Comparison of ENCODE assay signal across 14 cellular contexts in genomic region chr1:225825606-225826005, GRCh38. TPM values are rescaled to one million over a fixed set of nuclear protein-coding genes. Genes with fewer than 3 reads are reported as not detected.
DNase-seq lines count a peak whose midpoint lies in the region; ATAC-seq and TF ChIP-seq lines count a peak whose summit lies in the region.
"Had no signal": no experiment of that assay in that cellular context is flagged by ENCODE, and none has a peak within 500 bp of the region (broad histone marks: within the 10 kb centered on the region; RNA-seq: fewer than 3 reads in every experiment).

No MANE protein-coding gene starts in this region.

- intact Hi-C loops in right cardiac atrium (cut with DNase I) (no loop called here), gastrocnemius medialis (cut with DNase I; ENCODE audit: low total_unique reads) (no loop called here)

- no peak for TF ChIP-seq POLR2A in gastrocnemius medialis (IDR thresholded peaks at IDR 0.05)

- 52% methylated on average over 7 of the region's 7 CpGs for WGBS in right cardiac atrium

- H3K27ac ChIP-seq in right cardiac atrium (ENCODE audit: low read length) (no peak overlapping the region), gastrocnemius medialis (peak overlapping the region in 3 of 4 donors; percentile 29 to 67 (median 49))
- H3K27ac ChIP-seq: SK-N-MC, suprapubic skin had no signal

- in situ Hi-C loops in gastrocnemius medialis (cut with MboI; ENCODE audit: low sequenced_read_pairs in 4 of 4), result no loop called here

- H3K4me3 ChIP-seq in right cardiac atrium (ENCODE audit: low read length), result no peak overlapping the region
- no peak overlapping the region for H3K4me3 ChIP-seq in gastrocnemius medialis
- H3K4me3 ChIP-seq: SK-N-MC, suprapubic skin had no signal

- DNase-seq in Kasumi-1 (lab: John Stamatoyannopoulos, UW), result peak; percentile 18 to 39
- peak; percentile 49 for DNase-seq in NCI-H774 (lab: John Stamatoyannopoulos, UW)
- DNase-seq in right cardiac atrium, result no peak
- DNase-seq in gastrocnemius medialis, result peak in 1 of 2 donors; percentile 8
- DNase-seq in activated naive CD4-positive, alpha-beta T cell treated with anti-CD3 and anti-CD28 coated beads, Interleukin-2, amount 50 U/mL, for 72 hours (ENCODE audit: low spot score in 2 of 2), result no peak
- no peak for DNase-seq in amygdala (lab: John Stamatoyannopoulos, UW)
- DNase-seq: activated CD4-positive, CD25-positive, alpha-beta regulatory T cell treated with anti-CD3 and anti-CD28 coated beads, Interleukin-2, amount 50 U/mL, for 72 hours; activated T-cell treated with anti-CD3 and anti-CD28 coated beads, Interleukin-2, amount 50 U/mL, for 1 hour; CD4-positive, alpha-beta memory T cell; midbrain had no signal

- no peaks in the 10 kb centered on the region for H3K9me3 Mint-ChIP-seq in activated naive CD4-positive, alpha-beta T cell treated with anti-CD3 and anti-CD28 coated beads, Interleukin-2, amount 50 U/mL, for 72 hours
- H3K9me3 Mint-ChIP-seq: CD4-positive, alpha-beta memory T cell had no signal

- H3K27me3 ChIP-seq in right cardiac atrium (ENCODE audit: control insufficient read depth, insufficient read depth) (no peaks in the 10 kb centered on the region), gastrocnemius medialis (no peaks in the 10 kb centered on the region)
- H3K27me3 ChIP-seq: suprapubic skin had no signal

- H3K36me3 ChIP-seq in gastrocnemius medialis, result peaks cover 0 to 7% of the 10 kb centered on the region in 2 donors

- no peaks in the 10 kb centered on the region for H3K9me3 ChIP-seq in right cardiac atrium (ENCODE audit: control insufficient read depth, low read length)
- H3K9me3 ChIP-seq in gastrocnemius medialis, result no peaks in the 10 kb centered on the region
- H3K9me3 ChIP-seq: suprapubic skin had no signal

- no peak overlapping the region for H3K27ac Mint-ChIP-seq in activated naive CD4-positive, alpha-beta T cell treated with anti-CD3 and anti-CD28 coated beads, Interleukin-2, amount 50 U/mL, for 72 hours

- H3K4me1 ChIP-seq in right cardiac atrium (ENCODE audit: control insufficient read depth, insufficient read depth, low read length), result peaks cover 12% of the 10 kb centered on the region
- H3K4me1 ChIP-seq in gastrocnemius medialis, result peaks cover 52 to 66% of the 10 kb centered on the region in 2 donors

- no peaks in the 10 kb centered on the region for H3K36me3 Mint-ChIP-seq in activated naive CD4-positive, alpha-beta T cell treated with anti-CD3 and anti-CD28 coated beads, Interleukin-2, amount 50 U/mL, for 72 hours
- H3K36me3 Mint-ChIP-seq: CD4-positive, alpha-beta memory T cell had no signal

- no peak for TF ChIP-seq CTCF in gastrocnemius medialis (IDR thresholded peaks at IDR 0.05 in 4 of 5, conservative IDR thresholded peaks at IDR 0.05 in 1 of 5)

- peak; percentile 20 to 44 for ATAC-seq in right cardiac atrium
- ATAC-seq in gastrocnemius medialis, result no peak
- no peak for ATAC-seq in activated naive CD4-positive, alpha-beta T cell treated with anti-CD3 and anti-CD28 coated beads, Interleukin-2, amount 50 U/mL, for 72 hours
- ATAC-seq in GM18870 (IDR thresholded peaks at IDR 0.05; ENCODE audit: unreplicated experiment), result no peak
- no peak for ATAC-seq in HG02678 (IDR thresholded peaks at IDR 0.05; ENCODE audit: unreplicated experiment)

RNA-seq across cellular contexts. Expression of gene EPHX1, which starts 15.7 kb away (rescaled TPM):
- total RNA-seq in right cardiac atrium (10 to 100 TPM; 47.3 to 65.0 (median 56.8) TPM), gastrocnemius medialis (100 to 1,000 TPM in 2 of 4 donors, 10 to 100 TPM in 2; 65.7 to 155 (median 108) TPM)
- 54.0 TPM for polyA plus RNA-seq in right cardiac atrium
- total RNA-seq in activated naive CD4-positive, alpha-beta T cell treated with anti-CD3 and anti-CD28 coated beads, Interleukin-2, amount 50 U/mL, for 72 hours, result 1 to 10 TPM; 3.1 TPM

RNA-seq across cellular contexts. Expression of gene SRP9, which starts 48.0 kb away (rescaled TPM):
- total RNA-seq in right cardiac atrium, result 100 to 1,000 TPM; 193 to 245 (median 219) TPM
- 259 TPM for polyA plus RNA-seq in right cardiac atrium
- 100 to 1,000 TPM; 182 to 207 (median 198) TPM for total RNA-seq in gastrocnemius medialis
- total RNA-seq in activated naive CD4-positive, alpha-beta T cell treated with anti-CD3 and anti-CD28 coated beads, Interleukin-2, amount 50 U/mL, for 72 hours, result 100 to 1,000 TPM; 245 to 281 TPM

RNA-seq across cellular contexts. Expression of gene TMEM63A, which starts 56.6 kb away (rescaled TPM):
- total RNA-seq in right cardiac atrium, result 10 to 100 TPM; 32.6 to 44.4 (median 37.9) TPM
- polyA plus RNA-seq in right cardiac atrium, result 29.3 TPM
- 10 to 100 TPM in 2 of 4 donors, 1 to 10 TPM in 2; 6.3 to 19.5 (median 10.6) TPM for total RNA-seq in gastrocnemius medialis
- 100 to 1,000 TPM in 1 of 2 donors, 10 to 100 TPM in 1; 67.8 to 115 TPM for total RNA-seq in activated naive CD4-positive, alpha-beta T cell treated with anti-CD3 and anti-CD28 coated beads, Interleukin-2, amount 50 U/mL, for 72 hours

Comparison
In these comparisons a context has a peak if more than half of its experiments do, and no peak if none do; other contexts are left out.
1. DNase-seq: peak in Kasumi-1 (2 of 2) and NCI-H774 (single experiment); none in right cardiac atrium (0 of 3), activated naive CD4-positive, alpha-beta T cell treated with anti-CD3 and anti-CD28 coated beads, Interleukin-2, amount 50 U/mL, for 72 hours (0 of 2) and amygdala (0 of 56).
2. ATAC-seq: peak in right cardiac atrium (2 of 2); none in gastrocnemius medialis (0 of 2), activated naive CD4-positive, alpha-beta T cell treated with anti-CD3 and anti-CD28 coated beads, Interleukin-2, amount 50 U/mL, for 72 hours (0 of 2), GM18870 (single experiment) and HG02678 (single experiment).
3. RNA of gene EPHX1, which starts 15.7 kb away (total RNA-seq): 65.7 to 155 TPM in gastrocnemius medialis and 47.3 to 65.0 TPM in right cardiac atrium; 3.1 TPM in activated naive CD4-positive, alpha-beta T cell treated with anti-CD3 and anti-CD28 coated beads, Interleukin-2, amount 50 U/mL, for 72 hours; every median in the first group is over 10 times any median in the second.